In the genomic region with DNA sequence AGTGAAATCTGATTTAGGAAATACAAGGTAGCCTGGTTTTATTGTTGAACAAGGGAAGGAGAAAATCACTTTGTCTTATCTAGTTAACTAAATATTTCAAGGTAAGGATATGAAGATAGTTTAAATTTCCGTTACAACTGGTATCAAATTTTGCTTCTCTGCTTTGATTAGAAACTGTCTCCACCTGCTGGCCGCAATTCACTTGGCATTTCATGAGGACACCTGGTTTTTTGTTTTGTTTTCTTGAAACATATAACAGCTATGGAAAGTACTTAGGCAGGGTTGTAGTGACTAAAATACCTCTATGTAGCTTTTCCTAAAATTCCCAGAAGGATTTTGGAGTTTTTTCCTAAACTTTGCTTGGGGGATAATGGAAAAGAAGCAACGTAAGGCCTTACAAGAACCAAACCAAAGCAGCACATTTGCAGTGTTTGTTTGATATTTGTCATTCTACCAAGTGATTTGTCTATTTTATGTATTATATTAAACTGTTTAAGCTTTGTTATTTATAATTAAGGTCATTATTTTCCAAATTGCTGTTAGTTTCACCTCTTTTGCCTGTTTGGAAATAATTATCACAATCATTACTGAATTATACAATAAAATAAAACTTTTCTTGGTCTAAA, we compare ENCODE assay signal across 8 cellular contexts.
DNase-seq lines count a peak whose midpoint lies in the region; ATAC-seq, FAIRE-seq and TF ChIP-seq lines count a peak whose summit lies in the region.

No MANE protein-coding gene starts in this region.

- H3K27me3 ChIP-seq in pancreas: no peaks in the 10 kb centered on the region

- H3K9me3 ChIP-seq in pancreas: no peaks in the 10 kb centered on the region

- peak; percentile 75 for FAIRE-seq in pancreas (lab: Jason Lieb, UNC)

- ATAC-seq in pancreas (peak in 3 of 4 donors; percentile 50 to 64 (median 56)), GM21390 (IDR thresholded peaks at IDR 0.05; ENCODE audit: unreplicated experiment) (no peak), HG03139 (IDR thresholded peaks at IDR 0.05; ENCODE audit: unreplicated experiment) (no peak)

- H3K4me3 ChIP-seq in fibroblast of the aortic adventitia (ENCODE audit: low read depth, low read length) (no peak overlapping the region), pancreas (no peak overlapping the region)

- H3K27ac ChIP-seq in pancreas: no peak overlapping the region

- no peaks in the 10 kb centered on the region for H3K36me3 ChIP-seq in pancreas

- intact Hi-C loops in pancreas (cut with DNase I): no loop called here

- in situ Hi-C loops in GM13976 (cut with MboI; ENCODE audit: low sequenced_read_pairs, unreplicated experiment): loop anchor here (10.0 kb wide), 1 partner anchor 84 kb away; no protein-coding TSS in a partner anchor

- DNase-seq in AG08396 (ENCODE audit: low spot score) (peak; percentile 30), GM13976 (ENCODE audit: low spot score) (peak; percentile 65), NCI-H460 (ENCODE audit: extremely low read depth, low read depth) (peak; percentile 40), activated T-cell treated with anti-CD3 and anti-CD28 coated beads for 4 hours (peak; percentile 34), fibroblast of the aortic adventitia (ENCODE audit: low read depth) (peak; percentile 60), pancreas (peak in 4 of 6 donors; percentile 28 to 60 (median 43))

- TF ChIP-seq CTCF in GM13976 (IDR thresholded peaks at IDR 0.05; ENCODE audit: borderline replicate concordance, control extremely low read depth, extremely low read depth, insufficient read depth, missing control alignments): peak; percentile 61
- TF ChIP-seq CTCF in fibroblast of the aortic adventitia (IDR thresholded peaks at IDR 0.05; ENCODE audit: insufficient read depth, low read length): peak; percentile 75
- TF ChIP-seq CTCF in pancreas (IDR thresholded peaks at IDR 0.05): peak; percentile 34 to 60 (median 44)

- 28 to 29% methylated on average over 3 of the region's 3 CpGs for WGBS in pancreas, 2 donors

- peaks cover 0 to 7% (median 5%) of the 10 kb centered on the region in 3 donors for H3K4me1 ChIP-seq in pancreas

Comparison
In these comparisons a context has a peak if more than half of its experiments do, and no peak if none do; other contexts are left out.
1. ATAC-seq: peak in pancreas (3 of 4); none in GM21390 (single experiment) and HG03139 (single experiment).
2. Peak in every context shown above with its lines, with median percentiles within 50 percentile points of each other: DNase-seq and CTCF ChIP-seq.